Comparison of ENCODE assay signal across 1 cellular context in the genomic region with DNA sequence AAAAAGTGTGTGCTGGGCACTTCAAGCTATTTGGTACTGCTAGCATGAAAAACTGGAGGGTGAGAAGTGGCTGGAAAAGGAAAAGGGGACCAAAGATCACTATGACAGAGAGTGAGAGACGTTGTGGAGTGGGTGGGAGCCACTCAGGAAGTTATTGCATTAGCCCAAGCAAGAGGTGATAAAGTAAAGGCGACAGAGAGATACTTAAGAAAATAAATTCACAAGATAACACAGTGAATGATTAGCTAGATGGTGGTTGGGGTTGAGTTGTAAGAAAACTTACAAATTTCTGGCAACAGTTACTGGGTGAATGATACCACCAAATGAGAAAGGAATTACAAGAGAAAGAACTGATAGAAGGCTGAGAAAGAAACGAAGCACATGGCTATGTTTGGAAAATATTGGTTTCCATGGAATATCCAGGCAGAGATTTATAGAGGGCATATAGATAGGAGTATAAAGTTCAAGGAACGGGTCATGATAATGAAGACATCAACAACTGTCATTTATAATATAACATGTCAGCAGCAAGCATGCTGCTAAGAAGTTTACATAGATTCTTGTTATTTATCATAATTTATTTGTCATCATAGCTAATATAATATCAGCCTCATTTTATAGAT.
TF ChIP-seq lines count a peak whose summit lies in the region.

No MANE protein-coding gene starts in this region.

TF ChIP-seq in A549, 52 proteins besides CTCF, POLR2A, EP300 and RAD21 (continued from another document):
- TF ChIP-seq BCL3 (IDR thresholded peaks at IDR 0.05) (no peak), CBX2 (IDR thresholded peaks at IDR 0.05; ENCODE audit: borderline replicate concordance, low read depth) (no peak), ESRRA (IDR thresholded peaks at IDR 0.05; ENCODE audit: borderline replicate concordance, low read length) (no peak), PHF8 (IDR thresholded peaks at IDR 0.05; ENCODE audit: borderline replicate concordance, low read depth) (no peak), JUN (IDR thresholded peaks at IDR 0.05) (no peak), FOXS1 (CRISPR knock-in tag; IDR thresholded peaks at IDR 0.05) (no peak), POLR2AphosphoS2 (conservative IDR thresholded peaks at IDR 0.05; ENCODE audit: low read length) (no peak)
- TF ChIP-seq, protein P1, sequence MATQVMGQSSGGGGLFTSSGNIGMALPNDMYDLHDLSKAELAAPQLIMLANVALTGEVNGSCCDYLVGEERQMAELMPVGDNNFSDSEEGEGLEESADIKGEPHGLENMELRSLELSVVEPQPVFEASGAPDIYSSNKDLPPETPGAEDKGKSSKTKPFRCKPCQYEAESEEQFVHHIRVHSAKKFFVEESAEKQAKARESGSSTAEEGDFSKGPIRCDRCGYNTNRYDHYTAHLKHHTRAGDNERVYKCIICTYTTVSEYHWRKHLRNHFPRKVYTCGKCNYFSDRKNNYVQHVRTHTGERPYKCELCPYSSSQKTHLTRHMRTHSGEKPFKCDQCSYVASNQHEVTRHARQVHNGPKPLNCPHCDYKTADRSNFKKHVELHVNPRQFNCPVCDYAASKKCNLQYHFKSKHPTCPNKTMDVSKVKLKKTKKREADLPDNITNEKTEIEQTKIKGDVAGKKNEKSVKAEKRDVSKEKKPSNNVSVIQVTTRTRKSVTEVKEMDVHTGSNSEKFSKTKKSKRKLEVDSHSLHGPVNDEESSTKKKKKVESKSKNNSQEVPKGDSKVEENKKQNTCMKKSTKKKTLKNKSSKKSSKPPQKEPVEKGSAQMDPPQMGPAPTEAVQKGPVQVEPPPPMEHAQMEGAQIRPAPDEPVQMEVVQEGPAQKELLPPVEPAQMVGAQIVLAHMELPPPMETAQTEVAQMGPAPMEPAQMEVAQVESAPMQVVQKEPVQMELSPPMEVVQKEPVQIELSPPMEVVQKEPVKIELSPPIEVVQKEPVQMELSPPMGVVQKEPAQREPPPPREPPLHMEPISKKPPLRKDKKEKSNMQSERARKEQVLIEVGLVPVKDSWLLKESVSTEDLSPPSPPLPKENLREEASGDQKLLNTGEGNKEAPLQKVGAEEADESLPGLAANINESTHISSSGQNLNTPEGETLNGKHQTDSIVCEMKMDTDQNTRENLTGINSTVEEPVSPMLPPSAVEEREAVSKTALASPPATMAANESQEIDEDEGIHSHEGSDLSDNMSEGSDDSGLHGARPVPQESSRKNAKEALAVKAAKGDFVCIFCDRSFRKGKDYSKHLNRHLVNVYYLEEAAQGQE (IDR thresholded peaks at IDR 0.05), result no peak
